13 cellular contexts compared by ENCODE assay signal in the genomic region with DNA sequence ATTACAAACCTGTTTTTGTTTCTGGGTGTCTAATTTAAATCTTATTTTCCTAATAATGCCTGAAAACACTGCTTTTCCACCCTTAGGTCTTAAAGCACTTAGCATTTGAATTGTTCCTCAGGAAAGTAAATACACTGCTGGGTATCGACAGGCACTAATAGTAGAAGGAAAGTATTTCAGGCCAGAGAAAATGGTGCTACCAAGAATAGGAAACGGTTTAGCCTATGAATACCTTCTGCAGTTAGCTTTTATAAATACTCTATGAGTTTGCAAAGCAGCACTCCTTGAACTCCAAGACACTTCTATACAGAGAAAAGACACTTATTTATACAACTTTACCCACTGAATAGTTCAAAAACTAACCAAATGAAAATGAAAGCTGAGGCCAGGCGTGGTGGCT. TPM values are rescaled to one million over a fixed set of nuclear protein-coding genes. Genes with fewer than 3 reads are reported as not detected.
DNase-seq lines count a peak whose midpoint lies in the region; ATAC-seq and TF ChIP-seq lines count a peak whose summit lies in the region.
"Had no signal": no experiment of that assay in that cellular context is flagged by ENCODE, and none has a peak within 500 bp of the region (broad histone marks: within the 10 kb centered on the region; RNA-seq: fewer than 3 reads in every experiment).

No MANE protein-coding gene starts in this region.

- H3K9me3 Mint-ChIP-seq in activated naive CD4-positive, alpha-beta T cell treated with anti-CD3 and anti-CD28 coated beads, Interleukin-2, amount 50 U/mL, for 24 hours = no peaks in the 10 kb centered on the region
- H3K9me3 Mint-ChIP-seq in endodermal cell = no peaks in the 10 kb centered on the region
- H3K9me3 Mint-ChIP-seq in stimulated activated effector memory CD8-positive, alpha-beta T cell treated with anti-CD3 and anti-CD28 coated beads, Interleukin-12 subunit alpha, Interleukin-12 subunit beta, amount 100 ng/mL, for 72 hours = peaks cover 2% of the 10 kb centered on the region

- TF ChIP-seq CTCF in endodermal cell (conservative IDR thresholded peaks at IDR 0.05) (no peak), coronary artery (IDR thresholded peaks at IDR 0.05) (no peak)

- H3K27ac ChIP-seq in endodermal cell (ENCODE audit: low read depth, low read length) (no peak overlapping the region), coronary artery (no peak overlapping the region)
- H3K27ac ChIP-seq in effector memory CD4-positive, alpha-beta T cell (ENCODE audit: insufficient read depth, low read length, poor library complexity, severe bottlenecking) = no peak overlapping the region
- H3K27ac ChIP-seq: heart left ventricle, RWPE1 had no signal

- H3K4me1 ChIP-seq in endodermal cell (ENCODE audit: control insufficient read depth, insufficient read depth, low read length) = peaks cover 7% of the 10 kb centered on the region
- peaks cover 30% of the 10 kb centered on the region for H3K4me1 ChIP-seq in effector memory CD4-positive, alpha-beta T cell (ENCODE audit: control insufficient read depth, insufficient read depth, low read length, poor library complexity, severe bottlenecking)

- H3K4me3 Mint-ChIP-seq in activated naive CD4-positive, alpha-beta T cell treated with anti-CD3 and anti-CD28 coated beads, Interleukin-2, amount 50 U/mL, for 24 hours = peak overlapping the region; percentile 73
- peak overlapping the region; percentile 33 for H3K4me3 Mint-ChIP-seq in T-helper 17 cell
- H3K4me3 Mint-ChIP-seq in endodermal cell = no peak overlapping the region
- peak overlapping the region; percentile 42 for H3K4me3 Mint-ChIP-seq in stimulated activated effector memory CD8-positive, alpha-beta T cell treated with anti-CD3 and anti-CD28 coated beads, Interleukin-12 subunit alpha, Interleukin-12 subunit beta, amount 100 ng/mL, for 72 hours

- H3K27ac Mint-ChIP-seq in activated naive CD4-positive, alpha-beta T cell treated with anti-CD3 and anti-CD28 coated beads, Interleukin-2, amount 50 U/mL, for 24 hours = peak overlapping the region; percentile 59
- H3K27ac Mint-ChIP-seq in T-helper 17 cell (peak overlapping the region; percentile 37), endodermal cell (peak overlapping the region; percentile 40)
- peak overlapping the region; percentile 34 for H3K27ac Mint-ChIP-seq in stimulated activated effector memory CD8-positive, alpha-beta T cell treated with anti-CD3 and anti-CD28 coated beads, Interleukin-12 subunit alpha, Interleukin-12 subunit beta, amount 100 ng/mL, for 72 hours

- H3K4me3 ChIP-seq in endodermal cell (ENCODE audit: low read length) (no peak overlapping the region), coronary artery (no peak overlapping the region)
- no peak overlapping the region for H3K4me3 ChIP-seq in effector memory CD4-positive, alpha-beta T cell (ENCODE audit: insufficient read depth, low read depth, low read length, poor library complexity, severe bottlenecking)
- H3K4me3 ChIP-seq: heart left ventricle had no signal

- no peak for ATAC-seq in T-helper 17 cell
- no peak for ATAC-seq in stimulated activated effector memory CD8-positive, alpha-beta T cell treated with anti-CD3 and anti-CD28 coated beads, Interleukin-12 subunit alpha, Interleukin-12 subunit beta, amount 100 ng/mL, for 72 hours
- ATAC-seq: sciatic nerve had no signal

- DNase-seq in activated naive CD4-positive, alpha-beta T cell treated with Interleukin-2 at 50 U/mL for 16 hours = no peak
- DNase-seq in T-helper 17 cell (no peak), endodermal cell (no peak), anterior cingulate cortex (lab: John Stamatoyannopoulos, UW) (no peak), coronary artery (ENCODE audit: low spot score) (no peak)
- no peak for DNase-seq in stimulated activated effector memory CD8-positive, alpha-beta T cell treated with anti-CD3 and anti-CD28 coated beads, Interleukin-12 subunit alpha, Interleukin-12 subunit beta, amount 100 ng/mL, for 72 hours (ENCODE audit: low spot score in 2 of 2)
- no peak for DNase-seq in effector memory CD4-positive, alpha-beta T cell
- DNase-seq: Caco-2, heart left ventricle, NCI-H1436 treated with DMSO at 0.1 percent for 48 hours had no signal

- H3K36me3 Mint-ChIP-seq in activated naive CD4-positive, alpha-beta T cell treated with anti-CD3 and anti-CD28 coated beads, Interleukin-2, amount 50 U/mL, for 24 hours = peaks cover 41% of the 10 kb centered on the region
- H3K36me3 Mint-ChIP-seq in T-helper 17 cell (ENCODE audit: low read depth) (peaks cover 6% of the 10 kb centered on the region), endodermal cell (ENCODE audit: low read depth) (peaks cover 64% of the 10 kb centered on the region)
- no peaks in the 10 kb centered on the region for H3K36me3 Mint-ChIP-seq in stimulated activated effector memory CD8-positive, alpha-beta T cell treated with anti-CD3 and anti-CD28 coated beads, Interleukin-12 subunit alpha, Interleukin-12 subunit beta, amount 100 ng/mL, for 72 hours

- H3K27me3 Mint-ChIP-seq in activated naive CD4-positive, alpha-beta T cell treated with anti-CD3 and anti-CD28 coated beads, Interleukin-2, amount 50 U/mL, for 24 hours = no peaks in the 10 kb centered on the region
- H3K27me3 Mint-ChIP-seq in T-helper 17 cell (no peaks in the 10 kb centered on the region), endodermal cell (ENCODE audit: insufficient read depth) (no peaks in the 10 kb centered on the region)

- no peak overlapping the region for H3K9ac ChIP-seq in endodermal cell (ENCODE audit: extremely low read depth, low read length, poor library complexity, severe bottlenecking)

- H3K4me1 Mint-ChIP-seq in activated naive CD4-positive, alpha-beta T cell treated with anti-CD3 and anti-CD28 coated beads, Interleukin-2, amount 50 U/mL, for 24 hours = peaks cover 76% of the 10 kb centered on the region
- H3K4me1 Mint-ChIP-seq in T-helper 17 cell = peaks cover 39% of the 10 kb centered on the region
- peaks cover 30% of the 10 kb centered on the region for H3K4me1 Mint-ChIP-seq in endodermal cell
- peaks cover 67% of the 10 kb centered on the region for H3K4me1 Mint-ChIP-seq in stimulated activated effector memory CD8-positive, alpha-beta T cell treated with anti-CD3 and anti-CD28 coated beads, Interleukin-12 subunit alpha, Interleukin-12 subunit beta, amount 100 ng/mL, for 72 hours

- H3K36me3 ChIP-seq in endodermal cell (ENCODE audit: control insufficient read depth, insufficient read depth, low read length) = peaks cover 76% of the 10 kb centered on the region
- peaks cover 39% of the 10 kb centered on the region for H3K36me3 ChIP-seq in effector memory CD4-positive, alpha-beta T cell (ENCODE audit: control insufficient read depth, insufficient read depth, low read length)

- no peaks in the 10 kb centered on the region for H3K9me3 ChIP-seq in T-helper 17 cell (ENCODE audit: control insufficient read depth, low read length, poor library complexity, severe bottlenecking)
- H3K9me3 ChIP-seq in endodermal cell (ENCODE audit: control insufficient read depth, low read length) = no peaks in the 10 kb centered on the region
- H3K9me3 ChIP-seq in effector memory CD4-positive, alpha-beta T cell (ENCODE audit: control insufficient read depth, low read length) = no peaks in the 10 kb centered on the region
- H3K9me3 ChIP-seq: Caco-2, heart left ventricle had no signal

- no peaks in the 10 kb centered on the region for H3K27me3 ChIP-seq in endodermal cell (ENCODE audit: control insufficient read depth, insufficient read depth, low read length, poor library complexity, severe bottlenecking)
- H3K27me3 ChIP-seq in effector memory CD4-positive, alpha-beta T cell (replicated peaks; ENCODE audit: control insufficient read depth, insufficient read depth, low read length, poor library complexity, severe bottlenecking) = no peaks in the 10 kb centered on the region
- H3K27me3 ChIP-seq: heart left ventricle had no signal

- WGBS in endodermal cell (ENCODE audit: insufficient coverage in 1 of 2, insufficient read length in 1 of 2), 2 experiments = 68 to 77% methylated on average over 2 to 3 of the region's 3 CpGs

RNA-seq across cellular contexts. Expression of a gene that starts 6.8 kb away (rescaled TPM):
- total RNA-seq in T-helper 17 cell = 100 to 1,000 TPM; 227 to 253 TPM
- 100 to 1,000 TPM; 220 to 242 TPM for total RNA-seq in endodermal cell
- 247 TPM for polyA plus RNA-seq in endodermal cell (2013, experiment 1 of 2)
- polyA plus RNA-seq in endodermal cell (2013, experiment 2 of 2) = 226 TPM

RNA-seq across cellular contexts. Expression of a gene that starts 32.7 kb away (rescaled TPM):
- 10 to 100 TPM; 15.2 to 20.8 TPM for total RNA-seq in T-helper 17 cell
- total RNA-seq in endodermal cell = 10 to 100 TPM; 16.4 to 38.4 TPM
- polyA plus RNA-seq in endodermal cell (2013, experiment 1 of 2) = 18.4 TPM
- polyA plus RNA-seq in endodermal cell (2013, experiment 2 of 2) = 21.3 TPM
